13 cellular contexts compared by ENCODE assay signal in the genomic region with DNA sequence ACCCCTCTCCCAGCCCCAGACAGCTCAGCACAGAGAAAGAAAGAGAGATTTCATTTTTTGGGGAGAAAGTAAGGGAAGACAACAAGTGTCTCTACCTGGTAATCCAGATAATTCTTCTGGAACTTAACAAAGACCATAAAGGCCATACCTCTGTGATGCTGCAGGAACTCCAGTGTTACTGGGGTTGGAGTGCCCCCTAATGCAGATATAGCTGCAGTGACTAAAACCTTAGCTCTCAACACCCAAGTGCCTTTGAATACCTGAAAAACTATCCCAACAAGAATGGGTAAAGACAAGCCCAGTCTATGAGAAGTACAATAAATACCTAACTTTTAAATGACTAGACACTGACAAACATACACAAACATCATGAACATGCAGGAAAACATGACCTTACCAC.
DNase-seq lines count a peak whose midpoint lies in the region; TF ChIP-seq lines count a peak whose summit lies in the region.
"Had no signal": no experiment of that assay in that cellular context is flagged by ENCODE, and none has a peak within 500 bp of the region (broad histone marks: within the 10 kb centered on the region; RNA-seq: fewer than 3 reads in every experiment).

No MANE protein-coding gene starts in this region.

- H3K4me3 ChIP-seq in endodermal cell (ENCODE audit: low read length) (no peak overlapping the region), mesenchymal stem cell (ENCODE audit: insufficient read depth in 1 of 2, low read depth in 1 of 2, low read length in 2 of 2) (no peak overlapping the region)
- H3K4me3 ChIP-seq: suprapubic skin had no signal

- peak; percentile 84 for TF ChIP-seq CTCF in endodermal cell (conservative IDR thresholded peaks at IDR 0.05)

- H3K9me3 Mint-ChIP-seq in endodermal cell = no peaks in the 10 kb centered on the region
- H3K9me3 Mint-ChIP-seq in immature natural killer cell = peaks cover 3 to 58% (median 18%) of the 10 kb centered on the region in 6 donors

- H3K9me3 ChIP-seq in endodermal cell (ENCODE audit: control insufficient read depth, low read length) (no peaks in the 10 kb centered on the region), mesenchymal stem cell (ENCODE audit: control insufficient read depth, low read length) (no peaks in the 10 kb centered on the region)
- H3K9me3 ChIP-seq: Caco-2, neutrophil, suprapubic skin had no signal

- no peak overlapping the region for H3K4ac ChIP-seq in mesenchymal stem cell (ENCODE audit: low read depth in 1 of 2, low read length in 2 of 2)

- H3K4me1 ChIP-seq in endodermal cell (ENCODE audit: control insufficient read depth, insufficient read depth, low read length) (peaks cover 3% of the 10 kb centered on the region), mesenchymal stem cell (ENCODE audit: control insufficient read depth, insufficient read depth, low read depth, low read length) (no peaks in the 10 kb centered on the region)
- H3K4me1 ChIP-seq: Caco-2, suprapubic skin had no signal

- peak; percentile 5 for DNase-seq in ELF-1 (ENCODE audit: low read depth, low spot score)
- peak; percentile 54 for DNase-seq in NCI-H748 treated with DMSO at 0.1 percent for 48 hours (lab: John Stamatoyannopoulos, UW)
- peak; percentile 72 for DNase-seq in endodermal cell
- DNase-seq in mesenchymal stem cell = peak; percentile 45
- no peak for DNase-seq in Kasumi-1 (lab: John Stamatoyannopoulos, UW)
- DNase-seq in NCI-H187 treated with DMSO at 0.1 percent for 48 hours (lab: John Stamatoyannopoulos, UW) = no peak
- no peak for DNase-seq in immature natural killer cell
- DNase-seq in stimulated activated CD4-positive, alpha-beta T cell treated with anti-CD3 and anti-CD28 coated beads, Interleukin-2, amount 100 ng/mL, for 48 hours = no peak
- DNase-seq: activated T-cell treated with anti-CD3 and anti-CD28 coated beads for 4 hours, KBM-7 had no signal

- H3K18ac ChIP-seq in mesenchymal stem cell (ENCODE audit: low read depth in 1 of 2, low read length in 2 of 2) = no peak overlapping the region

- no peak overlapping the region for H3K27ac ChIP-seq in endodermal cell (ENCODE audit: low read depth, low read length)
- no peak overlapping the region for H3K27ac ChIP-seq in mesenchymal stem cell (ENCODE audit: low read length, poor library complexity, severe bottlenecking)
- H3K27ac ChIP-seq: neutrophil, suprapubic skin had no signal

- H3K27me3 ChIP-seq in endodermal cell (ENCODE audit: control insufficient read depth, insufficient read depth, low read length, poor library complexity, severe bottlenecking) = peaks cover 25% of the 10 kb centered on the region
- H3K27me3 ChIP-seq in mesenchymal stem cell (ENCODE audit: control insufficient read depth in 1 of 2, insufficient read depth in 1 of 2, low read length in 2 of 2) = no peaks in the 10 kb centered on the region
- H3K27me3 ChIP-seq: neutrophil, suprapubic skin had no signal

- H3K9ac ChIP-seq in endodermal cell (ENCODE audit: extremely low read depth, low read length, poor library complexity, severe bottlenecking) (no peak overlapping the region), mesenchymal stem cell (ENCODE audit: low read length) (no peak overlapping the region)

- H3K4me2 ChIP-seq in mesenchymal stem cell (ENCODE audit: low read length, poor library complexity, severe bottlenecking) = no peak overlapping the region

- H3K27ac Mint-ChIP-seq in endodermal cell (no peak overlapping the region), immature natural killer cell (no peak overlapping the region)

- no peak overlapping the region for H2AFZ ChIP-seq in mesenchymal stem cell (ENCODE audit: low read depth, low read length)

- no peak overlapping the region for H4K91ac ChIP-seq in mesenchymal stem cell (ENCODE audit: low read length)

- H3K36me3 Mint-ChIP-seq in endodermal cell (ENCODE audit: low read depth) (no peaks in the 10 kb centered on the region), immature natural killer cell (no peaks in the 10 kb centered on the region)

- H2BK15ac ChIP-seq in mesenchymal stem cell (ENCODE audit: low read depth, poor library complexity, severe bottlenecking) = no peak overlapping the region

- peaks cover 8% of the 10 kb centered on the region for H3K27me3 Mint-ChIP-seq in endodermal cell (ENCODE audit: insufficient read depth)
- peaks cover 0 to 2% (median 0%) of the 10 kb centered on the region in 3 donors for H3K27me3 Mint-ChIP-seq in immature natural killer cell (ENCODE audit: low read depth in 3 of 3)

- H3K23ac ChIP-seq in mesenchymal stem cell (ENCODE audit: low read length in 2 of 2) = no peak overlapping the region

- H3K4me1 Mint-ChIP-seq in endodermal cell = peaks cover 27% of the 10 kb centered on the region
- H3K4me1 Mint-ChIP-seq in immature natural killer cell = no peaks in the 10 kb centered on the region

- no peaks in the 10 kb centered on the region for H3K79me1 ChIP-seq in mesenchymal stem cell (replicated peaks; ENCODE audit: low read length, poor library complexity, severe bottlenecking)

- H3K36me3 ChIP-seq in endodermal cell (ENCODE audit: control insufficient read depth, insufficient read depth, low read length) (no peaks in the 10 kb centered on the region), mesenchymal stem cell (ENCODE audit: control insufficient read depth in 1 of 2, insufficient read depth in 2 of 2, low read depth in 1 of 2, low read length in 2 of 2) (no peaks in the 10 kb centered on the region)
- H3K36me3 ChIP-seq: neutrophil, suprapubic skin had no signal

- H3K14ac ChIP-seq in mesenchymal stem cell (ENCODE audit: low read length in 2 of 2) = no peak overlapping the region

- H4K8ac ChIP-seq in mesenchymal stem cell (ENCODE audit: low read length) = no peak overlapping the region

- no peak overlapping the region for H2BK5ac ChIP-seq in mesenchymal stem cell (ENCODE audit: low read depth, low read length, poor library complexity, severe bottlenecking)

- H3K4me3 Mint-ChIP-seq in endodermal cell (no peak overlapping the region), immature natural killer cell (no peak overlapping the region)

- no peak overlapping the region for H2BK120ac ChIP-seq in mesenchymal stem cell (ENCODE audit: low read depth, low read length)

- H2BK12ac ChIP-seq in mesenchymal stem cell (ENCODE audit: low read length in 2 of 2) = no peak overlapping the region

- no peak overlapping the region for H2AK5ac ChIP-seq in mesenchymal stem cell (ENCODE audit: low read length, severe bottlenecking)

Comparison
In these comparisons a context has a peak if more than half of its experiments do, and no peak if none do; other contexts are left out.
1. DNase-seq: peak in ELF-1 (single experiment), NCI-H748 treated with DMSO at 0.1 percent for 48 hours (single experiment), endodermal cell (single experiment) and mesenchymal stem cell (single experiment); none in Kasumi-1 (0 of 2), NCI-H187 treated with DMSO at 0.1 percent for 48 hours (single experiment), immature natural killer cell (0 of 3) and stimulated activated CD4-positive, alpha-beta T cell treated with anti-CD3 and anti-CD28 coated beads, Interleukin-2, amount 100 ng/mL, for 48 hours (0 of 2).